Comparison of ENCODE assay signal across 8 cellular contexts in the genomic region with DNA sequence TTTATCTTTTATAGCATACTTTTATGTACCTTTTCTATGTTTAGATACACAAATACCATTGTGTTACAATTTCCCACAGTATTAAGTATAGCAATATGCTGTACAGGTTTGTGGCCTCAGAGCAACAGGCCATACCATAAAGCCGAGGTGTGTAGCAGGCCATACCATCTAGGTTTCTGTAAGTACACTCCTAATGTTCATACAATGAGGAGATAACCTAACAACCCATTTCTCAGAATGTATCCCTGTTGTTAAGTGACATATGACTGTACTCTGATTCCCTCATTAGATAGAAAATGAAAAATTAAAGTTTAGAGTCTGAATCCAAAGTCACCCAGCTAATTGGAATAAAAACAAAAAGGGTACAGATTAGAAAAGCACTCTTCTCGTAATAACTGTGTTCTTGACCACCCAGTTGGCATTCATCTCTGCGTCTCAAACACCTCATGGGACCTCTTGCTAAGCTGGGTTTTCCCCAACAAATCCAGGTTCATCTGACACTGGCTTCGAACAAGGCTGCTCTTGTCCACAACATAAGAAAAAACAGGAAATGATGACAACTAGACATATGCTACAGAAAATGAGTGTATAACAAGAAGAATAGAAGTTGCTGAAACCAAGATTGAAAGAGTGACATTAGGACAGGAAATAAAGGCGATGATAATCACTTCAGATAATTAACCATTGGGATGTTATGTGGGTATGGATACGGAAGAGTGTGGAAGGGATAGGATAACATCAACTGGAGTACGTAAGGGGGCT. TPM values are rescaled to one million over a fixed set of nuclear protein-coding genes. Genes with fewer than 3 reads are reported as not detected.
DNase-seq lines count a peak whose midpoint lies in the region; ATAC-seq, FAIRE-seq and TF ChIP-seq lines count a peak whose summit lies in the region.

No MANE protein-coding gene starts in this region.

- CTCF ChIA-PET in GM12878 (lab: Yijun Ruan, JAX) = interaction anchor here (1.2 to 2.8 kb wide), 5 partner anchors 8 to 94 kb away, joined by 3 to 37 read pairs (median 7); partner anchors contain the start of gene HIF1AN

- H3K36me3 Mint-ChIP-seq in mesothelial cell of epicardium = peaks cover 18% of the 10 kb centered on the region

- H3K4me1 Mint-ChIP-seq in mesothelial cell of epicardium = peaks cover 14% of the 10 kb centered on the region

- FAIRE-seq in GM12878 (lab: Jason Lieb, UNC) = peak; percentile 56

- no peaks in the 10 kb centered on the region for H3K27me3 Mint-ChIP-seq in mesothelial cell of epicardium (ENCODE audit: low read depth)

- no peak for TF ChIP-seq EP300 in GM12878 (IDR thresholded peaks at IDR 0.05; ENCODE audit: borderline replicate concordance in 1 of 2, control insufficient read depth in 1 of 2, low read depth in 2 of 2, low read length in 2 of 2)

- TF ChIP-seq CTCF in 22Rv1 (IDR thresholded peaks at IDR 0.05) (no peak), GM12878 (IDR thresholded peaks at IDR 0.05 in 2 of 3, conservative IDR thresholded peaks at IDR 0.05 in 1 of 3; ENCODE audit: control insufficient read depth in 2 of 3, extremely low read depth in 1 of 3, insufficient read depth in 1 of 3, low read depth in 3 of 3, low read length in 3 of 3) (no peak), mesothelial cell of epicardium (IDR thresholded peaks at IDR 0.05; ENCODE audit: unreplicated experiment) (no peak)

- no peak for TF ChIP-seq RAD21 in GM12878 (IDR thresholded peaks at IDR 0.05; ENCODE audit: insufficient read depth, low read depth, low read length)

- peak overlapping the region; percentile 95 for H3K4me3 ChIP-seq in GM12878

- peaks cover 35% of the 10 kb centered on the region for H3K79me2 ChIP-seq in GM12878 (ENCODE audit: control insufficient read depth, insufficient read depth, low read length)

- TF ChIP-seq POLR2A in GM12878 (IDR thresholded peaks at IDR 0.05; ENCODE audit: low read depth, low read length) = no peak

- intact Hi-C loops in GM12878 (cut with micrococcal nuclease; ENCODE audit: unreplicated experiment) = no loop called here

- H3K27ac Mint-ChIP-seq in mesothelial cell of epicardium = no peak overlapping the region

- peaks cover 9 to 28% of the 10 kb centered on the region in 2 experiments for H3K36me3 ChIP-seq in GM12878 (ENCODE audit: control insufficient read depth in 2 of 2, insufficient read depth in 2 of 2, low read length in 1 of 2)

- ATAC-seq in HG02610 (IDR thresholded peaks at IDR 0.05; ENCODE audit: unreplicated experiment) = peak; percentile 34
- peak; percentile 45 for ATAC-seq in GM12878
- no peak for ATAC-seq in GM18520 (IDR thresholded peaks at IDR 0.05; ENCODE audit: unreplicated experiment)
- ATAC-seq in HG02759 (IDR thresholded peaks at IDR 0.05; ENCODE audit: unreplicated experiment) = no peak
- no peak for ATAC-seq in HG02571 (IDR thresholded peaks at IDR 0.05; ENCODE audit: unreplicated experiment)

- H3K9ac ChIP-seq in GM12878 (ENCODE audit: control insufficient read depth, insufficient read depth, low read length) = peak overlapping the region; percentile 98

- RAD21 ChIA-PET in GM12878 (lab: Charles Lee; ENCODE audit: unreplicated experiment) = interaction anchor here (1.1 to 2.4 kb wide), 2 partner anchors 10 to 96 kb away, joined by 4 to 11 read pairs; no protein-coding TSS in a partner anchor

- H3K27me3 ChIP-seq in GM12878 (replicated peaks in 1 of 2; ENCODE audit: control insufficient read depth in 2 of 2, insufficient read depth in 2 of 2, low read length in 1 of 2) = no peaks in the 10 kb centered on the region

- no peaks in the 10 kb centered on the region for H4K20me1 ChIP-seq in GM12878 (ENCODE audit: control insufficient read depth, insufficient read depth)

- H3K4me1 ChIP-seq in GM12878 (ENCODE audit: control insufficient read depth, insufficient read depth, low read length) = peaks cover 3% of the 10 kb centered on the region; the same call in 1 of the 2 replicates

- H3K4me3 Mint-ChIP-seq in mesothelial cell of epicardium = peak overlapping the region; percentile 99

- H3K4me2 ChIP-seq in GM12878 (ENCODE audit: control insufficient read depth, insufficient read depth) = peak overlapping the region; percentile 87

- no peak for DNase-seq in GM12878 (ENCODE audit: low read depth, low spot score)
- DNase-seq in mesothelial cell of epicardium (ENCODE audit: low spot score in 2 of 2, unreplicated experiment in 2 of 2) = no peak
- DNase-seq in AML-193 (lab: John Stamatoyannopoulos, UW) = no peak

- no peak overlapping the region; the same call in 1 of the 2 replicates for H2AFZ ChIP-seq in GM12878 (ENCODE audit: control insufficient read depth, low read depth, low read length)

- TSS peak; percentile 70 for BruUV-seq in GM12878 (replicated peaks; lab: Mats Ljungman, UMichigan)

- H3K9me3 Mint-ChIP-seq in mesothelial cell of epicardium = no peaks in the 10 kb centered on the region

- H3K27ac ChIP-seq in 22Rv1 (peak overlapping the region; percentile 78; the same call in 1 of the 2 replicates), GM12878 (ENCODE audit: control insufficient read depth, insufficient read depth) (peak overlapping the region; percentile 91)

- POLR2A ChIA-PET in GM12878 (lab: Charles Lee) = no interaction called here

- 0% methylated on average over 7 of the region's 7 CpGs for WGBS in GM12878 (ENCODE audit: insufficient coverage, insufficient replicate concordance, low lambda C conversion rate, missing lambda C conversion rate)

- SMC1A ChIA-PET in GM12878 (lab: Charles Lee; ENCODE audit: uncharacterized antibody, unreplicated experiment) = interaction anchor here (0.6 to 3.1 kb wide), 3 partner anchors 11 to 383 kb away, joined by 3 to 23 read pairs (median 5); no protein-coding TSS in a partner anchor

- in situ Hi-C loops in GM12878 (cut with MboI) = no loop called here

- no peaks in the 10 kb centered on the region; the same call in 2 of the 3 replicates for H3K9me3 ChIP-seq in GM12878 (replicated peaks; ENCODE audit: control insufficient read depth, insufficient read depth, low read length)

TF ChIP-seq in GM12878, 131 proteins besides CTCF, POLR2A, EP300 and RAD21 (continues in another document):
- TF ChIP-seq RELA (IDR thresholded peaks at IDR 0.05; ENCODE audit: borderline replicate concordance, partially characterized antibody) = no peak

RNA-seq across cellular contexts. Expression of gene NDUFB8, which starts 1.4 kb away (rescaled TPM):
- total RNA-seq in GM12878 (2013; cell fraction: nucleolus; rRNA removed) = 199 and 220 TPM in 2 replicates
- total RNA-seq in GM12878 (2014; rRNA removed) = 344 and 365 TPM in 2 replicates
- 230 and 249 TPM in 2 replicates for total RNA-seq in GM12878 (2014; rRNA removed; fragmentation: Illumina TruSeq; extraction: Trizol)
- total RNA-seq in GM12878 (2021) = 203 and 211 TPM in 2 replicates
- polyA plus RNA-seq in GM12878 (2011; ENCODE audit: low read depth) = 158 TPM
- polyA plus RNA-seq in GM12878 (2011; rRNA removed) = 214 and 287 TPM in 2 replicates
- 488 and 543 TPM in 2 replicates for polyA plus RNA-seq in GM12878 (2011; cell fraction: cytosol; rRNA removed)
- polyA plus RNA-seq in GM12878 (2011; cell fraction: nucleus; rRNA removed) = 213 and 224 TPM in 2 replicates
- 197 and 205 TPM in 2 replicates for polyA plus RNA-seq in GM12878 (2012)
- 169 and 180 TPM in 2 replicates for polyA plus RNA-seq in GM12878 (2014; fragmentation: Illumina TruSeq; extraction: Trizol)
- 100 to 1,000 TPM; 475 to 572 TPM for polyA plus RNA-seq in GM12878 (2014; fragmentation: Nextera tagmentation; extraction: Ambion mirVana)
- polyA plus RNA-seq in GM12878 (2014; rRNA removed) = 421 and 443 TPM in 2 replicates
- polyA plus RNA-seq in GM12878 (2016; fragmentation: Nextera tagmentation; extraction: Ambion mirVana) = 100 to 1,000 TPM; 500 to 536 TPM
- polyA minus RNA-seq in GM12878 (2011; rRNA and poly(A)+ RNA removed) = 192 and 275 TPM in 2 replicates
- polyA minus RNA-seq in GM12878 (2011; cell fraction: cytosol; rRNA and poly(A)+ RNA removed) = 39.2 and 52.5 TPM in 2 replicates
- polyA minus RNA-seq in GM12878 (2011; cell fraction: nucleus; rRNA and poly(A)+ RNA removed) = 64.2 and 80.5 TPM in 2 replicates
- 141 to 157 TPM (median 145 TPM) in 3 replicates for total RNA-seq in mesothelial cell of epicardium

RNA-seq across cellular contexts. Expression of gene HIF1AN, which starts 7.4 kb away (rescaled TPM):
- 50.6 and 53.4 TPM in 2 replicates for total RNA-seq in GM12878 (2013; cell fraction: nucleolus; rRNA removed)
- total RNA-seq in GM12878 (2014; rRNA removed) = 5.5 and 6.2 TPM in 2 replicates
- total RNA-seq in GM12878 (2014; rRNA removed; fragmentation: Illumina TruSeq; extraction: Trizol) = 14.1 and 14.8 TPM in 2 replicates
- total RNA-seq in GM12878 (2021) = 32.2 TPM in 2 replicates
- polyA plus RNA-seq in GM12878 (2011; ENCODE audit: low read depth) = 17.2 TPM
- polyA plus RNA-seq in GM12878 (2011; rRNA removed) = 15.5 and 22.4 TPM in 2 replicates
- polyA plus RNA-seq in GM12878 (2011; cell fraction: cytosol; rRNA removed) = 9.2 and 11.1 TPM in 2 replicates
- 17.7 and 19.6 TPM in 2 replicates for polyA plus RNA-seq in GM12878 (2011; cell fraction: nucleus; rRNA removed)
- polyA plus RNA-seq in GM12878 (2012) = 16.6 and 20.0 TPM in 2 replicates
- 15.9 and 19.7 TPM in 2 replicates for polyA plus RNA-seq in GM12878 (2014; fragmentation: Illumina TruSeq; extraction: Trizol)
- 1 to 10 TPM; 1.9 to 2.2 TPM for polyA plus RNA-seq in GM12878 (2014; fragmentation: Nextera tagmentation; extraction: Ambion mirVana)
- 10.6 and 14.5 TPM in 2 replicates for polyA plus RNA-seq in GM12878 (2014; rRNA removed)
- 10 to 100 TPM; 35.7 to 37.2 TPM for polyA plus RNA-seq in GM12878 (2016; fragmentation: Nextera tagmentation; extraction: Ambion mirVana)
- 19.2 and 22.6 TPM in 2 replicates for polyA minus RNA-seq in GM12878 (2011; rRNA and poly(A)+ RNA removed)
- 4.4 and 5.3 TPM in 2 replicates for polyA minus RNA-seq in GM12878 (2011; cell fraction: cytosol; rRNA and poly(A)+ RNA removed)
- 10.2 and 13.8 TPM in 2 replicates for polyA minus RNA-seq in GM12878 (2011; cell fraction: nucleus; rRNA and poly(A)+ RNA removed)
- 63.4 to 67.1 TPM (median 64.1 TPM) in 3 replicates for total RNA-seq in mesothelial cell of epicardium

RNA-seq across cellular contexts. Expression of gene SEC31B, which starts 8.6 kb away (rescaled TPM):
- total RNA-seq in GM12878 (2013; cell fraction: nucleolus; rRNA removed) = 118 and 120 TPM in 2 replicates
- 5.8 and 6.6 TPM in 2 replicates for total RNA-seq in GM12878 (2014; rRNA removed)
- 3.9 and 4.4 TPM in 2 replicates for total RNA-seq in GM12878 (2014; rRNA removed; fragmentation: Illumina TruSeq; extraction: Trizol)
- 10.6 and 12.4 TPM in 2 replicates for total RNA-seq in GM12878 (2021)
- 14.6 TPM for polyA plus RNA-seq in GM12878 (2011; ENCODE audit: low read depth)
- polyA plus RNA-seq in GM12878 (2011; rRNA removed) = 21.2 and 24.3 TPM in 2 replicates
- 11.2 and 13.9 TPM in 2 replicates for polyA plus RNA-seq in GM12878 (2011; cell fraction: cytosol; rRNA removed)
- polyA plus RNA-seq in GM12878 (2011; cell fraction: nucleus; rRNA removed) = 185 and 225 TPM in 2 replicates
- 18.3 and 19.6 TPM in 2 replicates for polyA plus RNA-seq in GM12878 (2012)
- polyA plus RNA-seq in GM12878 (2014; fragmentation: Illumina TruSeq; extraction: Trizol) = 10.9 and 13.6 TPM in 2 replicates
- polyA plus RNA-seq in GM12878 (2014; fragmentation: Nextera tagmentation; extraction: Ambion mirVana) = 1 to 10 TPM; 3.4 to 5.8 TPM
- polyA plus RNA-seq in GM12878 (2014; rRNA removed) = 13.2 and 13.4 TPM in 2 replicates
- 10 to 100 TPM in 1 of 2 experiments, 1 to 10 TPM in 1; 9.2 to 11.0 TPM for polyA plus RNA-seq in GM12878 (2016; fragmentation: Nextera tagmentation; extraction: Ambion mirVana)
- polyA minus RNA-seq in GM12878 (2011; rRNA and poly(A)+ RNA removed) = 12.7 and 14.6 TPM in 2 replicates
- 0.53 and 1.8 TPM in 2 replicates for polyA minus RNA-seq in GM12878 (2011; cell fraction: cytosol; rRNA and poly(A)+ RNA removed)
- polyA minus RNA-seq in GM12878 (2011; cell fraction: nucleus; rRNA and poly(A)+ RNA removed) = 27.7 and 36.7 TPM in 2 replicates
- 26.8 to 30.2 TPM (median 28.8 TPM) in 3 replicates for total RNA-seq in mesothelial cell of epicardium

Comparison
In these comparisons a context has a peak if more than half of its experiments do, and no peak if none do; other contexts are left out.
1. ATAC-seq: peak in HG02610 (single experiment) and GM12878 (single experiment); none in GM18520 (single experiment), HG02759 (single experiment) and HG02571 (single experiment).